ENCODE assay signal across 8 cellular contexts in the genomic region with DNA sequence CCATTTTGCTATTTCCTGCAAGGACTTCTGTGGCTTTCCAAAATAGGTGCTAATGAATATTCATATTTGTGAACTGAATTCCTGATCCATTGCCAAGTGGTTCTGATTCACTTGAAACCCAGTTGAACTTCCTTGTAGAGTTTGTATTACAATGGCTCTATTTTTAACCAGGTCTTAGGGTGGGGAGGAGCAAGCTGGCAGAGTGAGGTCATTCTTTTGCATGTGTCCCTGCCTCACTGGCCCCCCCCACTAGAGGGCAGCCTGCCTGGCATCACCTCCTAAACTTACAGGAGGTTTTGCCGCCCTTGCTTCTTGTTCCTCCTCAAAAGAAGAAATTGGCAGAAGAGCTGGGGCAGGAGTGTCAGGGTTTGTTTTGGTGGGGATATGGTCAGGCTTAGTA. TPM values are rescaled to one million over a fixed set of nuclear protein-coding genes. Genes with fewer than 3 reads are reported as not detected.
DNase-seq lines count a peak whose midpoint lies in the region; ATAC-seq, FAIRE-seq and TF ChIP-seq lines count a peak whose summit lies in the region.

No MANE protein-coding gene starts in this region.

- H3K27me3 ChIP-seq in psoas muscle (ENCODE audit: insufficient read depth in 3 of 3, low read length in 2 of 3): no peaks in the 10 kb centered on the region

- no peaks in the 10 kb centered on the region for H3K9me3 ChIP-seq in psoas muscle

- intact Hi-C loops in psoas muscle (cut with DNase I): loop anchor here in 1 of 2 donors (5.0 kb wide), 1 partner anchor 83 kb away; no protein-coding TSS in a partner anchor

- in situ Hi-C loops in ACHN (cut with HindIII; ENCODE audit: low pct_ligation_motif_present, low pct_unique_long_range_greater_than_20kb, low sequenced_read_pairs): no loop called here

- H3K27ac ChIP-seq in psoas muscle: peak overlapping the region; percentile 66

- H3K36me3 ChIP-seq in psoas muscle (ENCODE audit: insufficient read depth in 1 of 2, low read depth in 1 of 2): no peaks in the 10 kb centered on the region

- WGBS in psoas muscle, 3 donors: 33 to 58% (median 44%) methylated on average over 1 of the region's 1 CpG

- H3K4me3 ChIP-seq in fibroblast of pulmonary artery (replicated peaks; ENCODE audit: low read depth, low read length): no peak overlapping the region
- no peak overlapping the region for H3K4me3 ChIP-seq in psoas muscle

- peak; percentile 15 for TF ChIP-seq CTCF in fibroblast of pulmonary artery (IDR thresholded peaks at IDR 0.05; ENCODE audit: low read length, missing control alignments)
- peak; percentile 58 for TF ChIP-seq CTCF in psoas muscle (IDR thresholded peaks at IDR 0.05)

- peaks cover 36% of the 10 kb centered on the region for H3K4me1 ChIP-seq in psoas muscle

- peak; percentile 11 for FAIRE-seq in GM19239 (lab: Jason Lieb, UNC)

- ATAC-seq in psoas muscle: peak; percentile 94 to 98 (median 96)

- peak; percentile 37 for DNase-seq in ACHN
- DNase-seq in GM19239 (ENCODE audit: insufficient read length, low spot score): no peak
- peak; percentile 31 for DNase-seq in NCI-H69 (lab: John Stamatoyannopoulos, UW)
- peak; percentile 69 for DNase-seq in activated CD8-positive, alpha-beta memory T cell treated with anti-CD3 and anti-CD28 coated beads, Interleukin-2, amount 50 U/mL, for 48 hours
- peak; percentile 44 for DNase-seq in fibroblast of pulmonary artery (ENCODE audit: low read depth)
- DNase-seq in psoas muscle: peak; percentile 81 to 90
- no peak for DNase-seq in DMS153 treated with DMSO at 0.1 percent for 48 hours (lab: John Stamatoyannopoulos, UW; ENCODE audit: unreplicated experiment)
- DNase-seq in NCI-H2171 (lab: John Stamatoyannopoulos, UW): no peak

RNA-seq across cellular contexts. Expression of a gene that starts 10.5 kb away (rescaled TPM):
- total RNA-seq in psoas muscle: 1 to 10 TPM in 1 of 4 donors, not detected in 3; 1.2 TPM
- polyA plus RNA-seq in psoas muscle: 1 to 10 TPM in 1 of 3 donors, under 1 TPM in 2; 0.10 to 3.9 (median 0.18) TPM

Comparison
In these comparisons a context has a peak if more than half of its experiments do, and no peak if none do; other contexts are left out.
1. DNase-seq: peak in ACHN (single experiment), NCI-H69 (single experiment), activated CD8-positive, alpha-beta memory T cell treated with anti-CD3 and anti-CD28 coated beads, Interleukin-2, amount 50 U/mL, for 48 hours (single experiment), fibroblast of pulmonary artery (single experiment) and psoas muscle (2 of 2); none in GM19239 (single experiment), DMS153 treated with DMSO at 0.1 percent for 48 hours (single experiment) and NCI-H2171 (single experiment).